In the genomic region with DNA sequence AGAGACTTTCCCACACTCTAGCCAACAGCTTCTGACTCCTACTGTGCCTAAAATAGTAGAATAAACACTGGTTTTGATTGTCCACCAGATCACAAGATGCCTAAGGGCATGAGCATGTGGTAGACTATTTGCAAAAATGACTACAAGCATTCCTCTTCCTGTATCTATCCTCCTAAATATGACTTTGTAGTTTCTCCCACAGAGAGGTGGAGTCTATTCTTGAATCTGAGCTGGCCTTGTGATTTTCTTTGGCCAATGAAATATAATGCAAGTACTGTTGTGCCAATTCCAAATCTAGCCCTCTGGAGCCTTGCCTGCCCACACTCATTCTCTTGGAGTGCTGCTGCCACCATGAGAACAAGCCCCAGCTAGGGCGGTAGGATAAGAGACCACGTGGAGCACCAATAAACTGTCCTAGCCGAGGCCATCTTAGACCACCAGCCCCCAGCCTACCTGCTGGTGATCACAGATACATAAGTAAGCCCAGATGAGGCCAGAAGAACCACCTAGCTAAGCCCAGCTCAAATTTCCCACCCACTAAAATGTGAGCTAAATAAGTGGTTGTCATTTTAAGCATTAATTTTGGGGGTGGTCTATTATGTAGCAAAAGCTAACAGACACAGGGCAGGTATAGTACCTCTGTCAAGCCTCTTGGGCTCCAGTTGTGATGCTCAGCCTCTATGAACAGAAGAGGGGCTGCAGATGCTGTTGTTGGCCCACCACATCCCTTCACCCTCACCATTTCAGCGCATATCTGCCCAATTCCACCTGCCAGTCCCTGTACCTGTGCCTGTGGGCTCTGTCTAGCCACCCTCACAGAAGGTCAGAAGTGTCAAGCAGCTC, we compare ENCODE assay signal across 12 cellular contexts. TPM values are rescaled to one million over a fixed set of nuclear protein-coding genes. Genes with fewer than 3 reads are reported as not detected.
DNase-seq lines count a peak whose midpoint lies in the region; ATAC-seq, FAIRE-seq and TF ChIP-seq lines count a peak whose summit lies in the region.
"Had no signal": no experiment of that assay in that cellular context is flagged by ENCODE, and none has a peak within 500 bp of the region (broad histone marks: within the 10 kb centered on the region; RNA-seq: fewer than 3 reads in every experiment).

No MANE protein-coding gene starts in this region.

- no peak overlapping the region for H3K27ac Mint-ChIP-seq in activated CD8-positive, alpha-beta T cell treated with anti-CD3 and anti-CD28 coated beads, Interleukin-2, amount 10 ng/mL, durations not matched to agents 7 days and 5 days
- no peak overlapping the region for H3K27ac Mint-ChIP-seq in Calu3 (ENCODE audit: unreplicated experiment)

- peaks cover 6% of the 10 kb centered on the region for H3K36me3 Mint-ChIP-seq in activated CD8-positive, alpha-beta T cell treated with anti-CD3 and anti-CD28 coated beads, Interleukin-2, amount 10 ng/mL, durations not matched to agents 7 days and 5 days (ENCODE audit: low read depth)
- H3K36me3 Mint-ChIP-seq in Calu3 (ENCODE audit: insufficient read depth, unreplicated experiment), result peaks cover 7% of the 10 kb centered on the region

- H3K36me3 ChIP-seq in heart right ventricle (no peaks in the 10 kb centered on the region), keratinocyte (ENCODE audit: control insufficient read depth in 2 of 2, extremely low read depth in 1 of 2, insufficient read depth in 2 of 2, low read length in 2 of 2) (no peaks in the 10 kb centered on the region)

- in situ Hi-C loops in astrocyte of the spinal cord (cut with HindIII; ENCODE audit: low sequenced_read_pairs), result no loop called here

- H3K27me3 Mint-ChIP-seq in activated CD8-positive, alpha-beta T cell treated with anti-CD3 and anti-CD28 coated beads, Interleukin-2, amount 10 ng/mL, durations not matched to agents 7 days and 5 days (ENCODE audit: low read depth), result no peaks in the 10 kb centered on the region
- H3K27me3 Mint-ChIP-seq in Calu3 (ENCODE audit: unreplicated experiment), result no peaks in the 10 kb centered on the region
- H3K27me3 Mint-ChIP-seq: activated naive CD8-positive, alpha-beta T cell treated with anti-CD3 and anti-CD28 coated beads, Interleukin-2, amount 10 ng/mL, durations not matched to agents 7 days and 5 days had no signal

- dilution Hi-C loops in keratinocyte (cut with MboI; ENCODE audit: extremely low pct_ligation_motif_present, low sequenced_read_pairs), result no loop called here

- no TSS peak for BruUV-seq in Calu3 (replicated peaks; lab: Mats Ljungman, UMichigan)

- WGBS in heart right ventricle, 2 donors, result 92 to 96% methylated on average over 4 of the region's 4 CpGs

- no peak overlapping the region for H3K4me2 ChIP-seq in keratinocyte (ENCODE audit: control insufficient read depth, extremely low read depth, insufficient read depth, low read depth, low read length)

- H3K9me3 ChIP-seq in heart right ventricle (peaks cover 0 to 11% (median 2%) of the 10 kb centered on the region in 11 donors), keratinocyte (ENCODE audit: control insufficient read depth, low read depth, low read length) (no peaks in the 10 kb centered on the region)

- peaks cover 61% of the 10 kb centered on the region for H3K4me1 Mint-ChIP-seq in activated CD8-positive, alpha-beta T cell treated with anti-CD3 and anti-CD28 coated beads, Interleukin-2, amount 10 ng/mL, durations not matched to agents 7 days and 5 days (ENCODE audit: low read depth)
- H3K4me1 Mint-ChIP-seq in Calu3 (ENCODE audit: low read depth, unreplicated experiment), result peaks cover 35% of the 10 kb centered on the region

- no peak overlapping the region for H3K4me3 Mint-ChIP-seq in activated CD8-positive, alpha-beta T cell treated with anti-CD3 and anti-CD28 coated beads, Interleukin-2, amount 10 ng/mL, durations not matched to agents 7 days and 5 days
- H3K4me3 Mint-ChIP-seq in Calu3 (ENCODE audit: low read depth, unreplicated experiment), result no peak overlapping the region
- H3K4me3 Mint-ChIP-seq: activated naive CD8-positive, alpha-beta T cell treated with anti-CD3 and anti-CD28 coated beads, Interleukin-2, amount 10 ng/mL, durations not matched to agents 7 days and 5 days had no signal

- peaks cover 9% of the 10 kb centered on the region for H3K9me3 Mint-ChIP-seq in activated CD8-positive, alpha-beta T cell treated with anti-CD3 and anti-CD28 coated beads, Interleukin-2, amount 10 ng/mL, durations not matched to agents 7 days and 5 days (ENCODE audit: insufficient read depth)
- peaks cover 3% of the 10 kb centered on the region for H3K9me3 Mint-ChIP-seq in Calu3 (ENCODE audit: low read depth, unreplicated experiment)

- peaks cover 1 to 66% (median 42%) of the 10 kb centered on the region in 9 donors for H3K4me1 ChIP-seq in heart right ventricle
- H3K4me1 ChIP-seq in keratinocyte (ENCODE audit: control insufficient read depth, extremely low read depth, insufficient read depth, low read length), result peaks cover 9% of the 10 kb centered on the region

- no peaks in the 10 kb centered on the region for H4K20me1 ChIP-seq in keratinocyte (ENCODE audit: control insufficient read depth, extremely low read depth, insufficient read depth, low read length)

- H3K27me3 ChIP-seq in heart right ventricle, result no peaks in the 10 kb centered on the region
- no peaks in the 10 kb centered on the region for H3K27me3 ChIP-seq in keratinocyte (ENCODE audit: control insufficient read depth, extremely low read depth, insufficient read depth, low read length)

- no peaks in the 10 kb centered on the region for H3K79me2 ChIP-seq in keratinocyte (ENCODE audit: control insufficient read depth, insufficient read depth, low read length)

- no peak for TF ChIP-seq CTCF in heart right ventricle (IDR thresholded peaks at IDR 0.05)
- TF ChIP-seq CTCF in astrocyte of the spinal cord (IDR thresholded peaks at IDR 0.05; ENCODE audit: low read depth, low read length), result no peak
- TF ChIP-seq CTCF in keratinocyte (optimal IDR thresholded peaks at IDR 0.05 in 1 of 3, IDR thresholded peaks at IDR 0.05 in 1 of 3, conservative IDR thresholded peaks at IDR 0.05 in 1 of 3; ENCODE audit: extremely low read depth in 1 of 3, insufficient read depth in 2 of 3, low read length in 3 of 3), result peak in 1 of 3 experiments; percentile 39
- no peak for TF ChIP-seq CTCF in Calu3 (IDR thresholded peaks at IDR 0.05; ENCODE audit: unreplicated experiment)

- H3K9ac ChIP-seq in keratinocyte (ENCODE audit: control insufficient read depth, extremely low read depth, insufficient read depth, low read length), result no peak overlapping the region

- H3K27ac ChIP-seq in heart right ventricle (peak overlapping the region in 2 of 10 donors; percentile 20 to 91), keratinocyte (ENCODE audit: control insufficient read depth, insufficient read depth, low read length) (peak overlapping the region; percentile 28)
- H3K27ac ChIP-seq: C4-2B had no signal

- no peak for ATAC-seq in heart right ventricle
- ATAC-seq in activated CD8-positive, alpha-beta T cell treated with anti-CD3 and anti-CD28 coated beads, Interleukin-2, amount 10 ng/mL, durations not matched to agents 7 days and 5 days, result no peak
- ATAC-seq: GM12878 had no signal

- H3K4me3 ChIP-seq in heart right ventricle (no peak overlapping the region), astrocyte of the spinal cord (ENCODE audit: low read depth, low read length) (no peak overlapping the region), keratinocyte (ENCODE audit: control insufficient read depth in 2 of 3, extremely low read depth in 1 of 3, insufficient read depth in 2 of 3, low read depth in 1 of 3, low read length in 3 of 3) (no peak overlapping the region)
- H3K4me3 ChIP-seq: GM12878 had no signal

- peak; percentile 94 for FAIRE-seq in keratinocyte (lab: Jason Lieb, UNC)
- FAIRE-seq: GM12878 had no signal

- POLR2A ChIA-PET in HEK293T (lab: Yijun Ruan, JAX), result no interaction called here
- POLR2A ChIA-PET in activated CD8-positive, alpha-beta T cell treated with anti-CD3 and anti-CD28 coated beads, Interleukin-2, amount 10 ng/mL, durations not matched to agents 7 days and 5 days (lab: Charles Lee), result no interaction called here

- intact Hi-C loops in cardiac septum (cut with DNase I) (no loop called here), heart right ventricle (cut with DNase I) (no loop called here), Calu3 (cut with micrococcal nuclease; ENCODE audit: unreplicated experiment) (no loop called here)

- DNase-seq in cardiac septum (ENCODE audit: low spot score) (peak; percentile 47), heart right ventricle (no peak), astrocyte of the spinal cord (ENCODE audit: low read depth, low spot score) (peak; percentile 8), keratinocyte (ENCODE audit: low read depth, low spot score) (no peak), HEK293T (ENCODE audit: extremely low spot score) (no peak), AG08396 (ENCODE audit: low spot score) (no peak), Calu3 (no peak)
- no peak for DNase-seq in activated CD8-positive, alpha-beta T cell treated with anti-CD3 and anti-CD28 coated beads, Interleukin-2, amount 10 ng/mL, durations not matched to agents 7 days and 5 days
- DNase-seq: activated naive CD8-positive, alpha-beta T cell treated with anti-CD3 and anti-CD28 coated beads, Interleukin-2, amount 10 ng/mL, durations not matched to agents 7 days and 5 days; NCI-H2171 had no signal

- H2AFZ ChIP-seq in keratinocyte (ENCODE audit: control insufficient read depth, low read length), result no peak overlapping the region

- H3K9me1 ChIP-seq in keratinocyte (ENCODE audit: control insufficient read depth, extremely low read depth, insufficient read depth, low read length), result no peaks in the 10 kb centered on the region

- CTCF ChIA-PET in HEK293T (lab: Yijun Ruan, JAX) (interaction anchor here (0.5 to 1.2 kb wide), 3 partner anchors 9 to 23 kb away, joined by 3 to 4 read pairs (median 3); no protein-coding TSS in a partner anchor), Calu3 (lab: Charles Lee) (interaction anchor here (0.6 to 1.7 kb wide), 4 partner anchors 9 to 421 kb away, joined by 3 to 7 read pairs (median 4); no protein-coding TSS in a partner anchor)
- CTCF ChIA-PET in activated CD8-positive, alpha-beta T cell treated with anti-CD3 and anti-CD28 coated beads, Interleukin-2, amount 10 ng/mL, durations not matched to agents 7 days and 5 days (lab: Charles Lee), result interaction anchor here (0.5 to 1.2 kb wide), 5 partner anchors 13 to 42 kb away, joined by 3 to 4 read pairs (median 3); no protein-coding TSS in a partner anchor

RNA-seq across cellular contexts. Expression of a gene that starts 17.9 kb away (rescaled TPM):
- total RNA-seq in cardiac septum (69.2 TPM), heart right ventricle (100 to 1,000 TPM in 2 of 10 donors, 10 to 100 TPM in 8; 46.5 to 127 (median 55.3) TPM), Calu3 (2022) (208 and 240 TPM in 2 replicates)
- polyA plus RNA-seq in heart right ventricle (10 to 100 TPM; 40.8 to 41.1 TPM), keratinocyte (66.9 to 142 TPM (median 85.2 TPM) in 3 replicates)
- 58.4 TPM for polyA plus RNA-seq in keratinocyte (2011; ENCODE audit: low read depth)
- 118 and 212 TPM in 2 replicates for polyA plus RNA-seq in keratinocyte (2011; cell fraction: cytosol; rRNA removed)
- polyA plus RNA-seq in keratinocyte (2011; cell fraction: nucleus; rRNA removed), result 311 and 342 TPM in 2 replicates
- polyA plus RNA-seq in keratinocyte (2012; ENCODE audit: low replicate concordance), result 176 and 280 TPM in 2 replicates
- 45.4 to 273 TPM (median 50.6 TPM) in 3 replicates for polyA minus RNA-seq in keratinocyte
- polyA minus RNA-seq in keratinocyte (2011; cell fraction: cytosol; rRNA and poly(A)+ RNA removed), result 802 TPM
- polyA minus RNA-seq in keratinocyte (2011; cell fraction: nucleus; rRNA and poly(A)+ RNA removed), result 213 and 226 TPM in 2 replicates
- total RNA-seq in activated CD8-positive, alpha-beta T cell treated with anti-CD3 and anti-CD28 coated beads, Interleukin-2, amount 10 ng/mL, durations not matched to agents 7 days and 5 days, result 10 to 100 TPM; 63.3 to 73.2 TPM

Comparison
In these comparisons a context has a peak if more than half of its experiments do, and no peak if none do; other contexts are left out.
1. DNase-seq: peak in cardiac septum (single experiment) and astrocyte of the spinal cord (single experiment); none in heart right ventricle (0 of 2), keratinocyte (single experiment), HEK293T (single experiment), AG08396 (single experiment), activated CD8-positive, alpha-beta T cell treated with anti-CD3 and anti-CD28 coated beads, Interleukin-2, amount 10 ng/mL, durations not matched to agents 7 days and 5 days (single experiment) and Calu3 (single experiment).